ENCODE assay signal across 9 cellular contexts in the genomic region with DNA sequence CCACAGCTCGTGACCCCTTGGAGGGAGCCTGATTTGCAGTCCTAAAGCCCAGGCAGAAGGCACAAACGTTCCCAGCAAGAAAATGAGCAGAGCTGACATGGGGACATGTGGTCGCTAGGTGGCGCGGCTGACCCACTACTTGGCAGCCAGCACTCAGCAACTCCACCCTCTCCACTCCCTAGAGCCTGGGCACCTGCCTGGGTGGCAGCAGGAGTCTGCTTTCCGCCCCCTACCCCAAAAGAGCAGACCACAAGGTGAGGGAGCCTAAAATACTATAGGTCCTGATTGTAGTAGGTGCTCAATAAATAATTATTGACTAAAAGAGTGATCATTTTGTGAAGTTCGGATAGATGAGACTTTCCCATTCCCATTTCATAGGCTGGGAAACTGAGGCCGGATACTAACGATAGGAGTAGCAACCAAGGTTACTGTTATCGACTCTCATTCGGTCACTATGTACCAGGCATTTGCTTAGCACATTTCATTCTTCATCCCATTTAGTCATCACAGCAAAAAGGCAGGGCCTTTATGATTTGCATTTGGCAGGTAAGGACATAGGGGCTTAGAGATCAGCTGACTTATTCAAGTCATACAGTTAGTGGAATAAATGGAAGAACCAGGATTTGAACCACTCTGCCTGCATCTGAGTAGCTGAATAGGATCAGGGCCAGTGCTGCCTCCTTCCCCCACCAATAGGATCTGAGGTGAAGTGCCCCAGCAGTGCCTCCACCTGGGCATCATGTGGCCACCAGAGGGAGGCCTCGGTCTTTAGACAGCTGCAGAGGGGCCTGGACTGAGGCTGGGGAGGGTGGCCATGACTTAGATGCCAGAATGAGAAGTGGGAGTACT. TPM values are rescaled to one million over a fixed set of nuclear protein-coding genes. Genes with fewer than 3 reads are reported as not detected.
A peak's percentile ranks its signal among the peaks of the same experiment; 100 is the strongest.
DNase-seq lines count a peak whose midpoint lies in the region; ATAC-seq lines count a peak whose summit lies in the region.
"Had no signal": no experiment of that assay in that cellular context is flagged by ENCODE, and none has a peak within 500 bp of the region (broad histone marks: within the 10 kb centered on the region; RNA-seq: fewer than 3 reads in every experiment).

No MANE protein-coding gene starts in this region.

- peak; percentile 25 for DNase-seq in DMS153 treated with DMSO at 0.1 percent for 48 hours (lab: John Stamatoyannopoulos, UW; ENCODE audit: unreplicated experiment)
- peak; percentile 28 for DNase-seq in NCI-H345 (lab: John Stamatoyannopoulos, UW)
- DNase-seq in activated CD4-positive, alpha-beta T cell treated with anti-CD3 and anti-CD28 coated beads for 1 hour = peak; percentile 68
- peak; percentile 70 for DNase-seq in central memory CD4-positive, alpha-beta T cell
- peak; percentile 77 for DNase-seq in left lobe of liver (ENCODE audit: low spot score)
- peak; percentile 54 to 60 (median 59) for DNase-seq in stimulated activated CD4-positive, alpha-beta T cell treated with anti-CD3 and anti-CD28 coated beads, TNF-alpha, amount 100 ng/mL, for 4 hours (ENCODE audit: low read depth in 3 of 3)

- ATAC-seq in HG02623 (IDR thresholded peaks at IDR 0.05; ENCODE audit: unreplicated experiment) = peak; percentile 64
- peak; percentile 100 for ATAC-seq in left lobe of liver
- ATAC-seq in GM18502 (IDR thresholded peaks at IDR 0.05; ENCODE audit: poor library complexity, unreplicated experiment) = no peak

RNA-seq across cellular contexts. Expression of a gene that starts 57.3 kb away (rescaled TPM):
- not detected for total RNA-seq in left lobe of liver
- total RNA-seq: T-helper 2 cell treated with Interferon-gamma antibody and Interleukin-4, amounts not matched to agents 100 ng/mL and 5 ng/mL, for 36 hours had no signal

Comparison
In these comparisons a context has a peak if more than half of its experiments do, and no peak if none do; other contexts are left out.
1. DNase-seq: peak in every context shown above with its lines; median percentile 77 in left lobe of liver; 70 in central memory CD4-positive, alpha-beta T cell; 68 in activated CD4-positive, alpha-beta T cell treated with anti-CD3 and anti-CD28 coated beads for 1 hour; 59 in stimulated activated CD4-positive, alpha-beta T cell treated with anti-CD3 and anti-CD28 coated beads, TNF-alpha, amount 100 ng/mL, for 4 hours; 28 in NCI-H345; 25 in DMS153 treated with DMSO at 0.1 percent for 48 hours.